In genomic region chr1:112271270-112271669, GRCh38 we compare ENCODE assay signal across 16 cellular contexts.
"Had no signal": no experiment of that assay in that cellular context is flagged by ENCODE, and none has a peak within 500 bp of the region (broad histone marks: within the 10 kb centered on the region; RNA-seq: fewer than 3 reads in every experiment).

No MANE protein-coding gene starts in this region.

- DNase-seq: colonic mucosa; cortex of kidney; effector CD4-positive, alpha-beta T cell; effector memory CD4-positive, alpha-beta T cell; foreskin keratinocyte; heart left ventricle; immature natural killer cell; islet precursor cell; kidney; kidney glomerular epithelial cell; left colon; left lung; left ventricle myocardium superior; lower lobe of right lung; mesenchymal stem cell had no signal

- H3K27ac ChIP-seq: colonic mucosa, foreskin keratinocyte, heart left ventricle, hepatocyte, left lung, lower lobe of right lung had no signal

- ATAC-seq: foreskin keratinocyte, heart left ventricle, left colon, left lung, left ventricle myocardium superior, lower lobe of right lung had no signal
